ENCODE assay signal across 10 cellular contexts in genomic region chr15:67025719-67026118, GRCh38. TPM values are rescaled to one million over a fixed set of nuclear protein-coding genes. Genes with fewer than 3 reads are reported as not detected.
A peak's percentile ranks its signal among the peaks of the same experiment; 100 is the strongest.
DNase-seq lines count a peak whose midpoint lies in the region; ATAC-seq, FAIRE-seq and TF ChIP-seq lines count a peak whose summit lies in the region.
"Had no signal": no experiment of that assay in that cellular context is flagged by ENCODE, and none has a peak within 500 bp of the region (broad histone marks: within the 10 kb centered on the region; RNA-seq: fewer than 3 reads in every experiment).

No MANE protein-coding gene starts in this region.

- no peak overlapping the region for H4K5ac ChIP-seq in H9 (ENCODE audit: insufficient read length, low read depth, low read length)

- H3K4me1 ChIP-seq in H9 (ENCODE audit: insufficient read depth, low read length) = peaks cover 9% of the 10 kb centered on the region
- H3K4me1 ChIP-seq in heart left ventricle = peaks cover 7 to 60% (median 39%) of the 10 kb centered on the region in 12 donors
- peaks cover 0 to 12% of the 10 kb centered on the region in 2 donors for H3K4me1 ChIP-seq in small intestine (ENCODE audit: control insufficient read depth in 2 of 2, insufficient read depth in 1 of 2, low read depth in 1 of 2, low read length in 1 of 2)

- H3K14ac ChIP-seq in H9 (ENCODE audit: insufficient read depth, low read length) = peak overlapping the region; percentile 16; the same call in 1 of the 2 replicates

- no peaks in the 10 kb centered on the region for H4K20me1 ChIP-seq in H9 (ENCODE audit: control insufficient read depth, insufficient read depth, insufficient read length)

- H3K36me3 Mint-ChIP-seq in H9 (ENCODE audit: insufficient read depth in 1 of 3, low read depth in 3 of 3) = no peaks in the 10 kb centered on the region

- no peak overlapping the region for H3K4me2 ChIP-seq in H9 (ENCODE audit: insufficient read depth, insufficient read length, low read length)

- FAIRE-seq in small intestine (lab: Jason Lieb, UNC) = no peak
- FAIRE-seq: frontal cortex, TTC549 had no signal

- no peak overlapping the region for H2BK20ac ChIP-seq in H9 (ENCODE audit: low read depth, low read length, poor library complexity, severe bottlenecking)

- no peaks in the 10 kb centered on the region; a peak in 1 of 5 replicates for H3K9me3 Mint-ChIP-seq in H9

- H2AK5ac ChIP-seq in H9 (ENCODE audit: insufficient read length, low read length) = no peak overlapping the region

- no peaks in the 10 kb centered on the region; the same call in 1 of the 2 replicates for H3K27me3 Mint-ChIP-seq in H9 (ENCODE audit: low read depth)

- H3K56ac ChIP-seq in H9 (ENCODE audit: insufficient read length, low read depth, low read length) = no peak overlapping the region

- H2BK5ac ChIP-seq in H9 (ENCODE audit: insufficient read length, low read length) = no peak overlapping the region

- H3K23me2 ChIP-seq in H9 (ENCODE audit: insufficient read length, low read depth, low read length, poor library complexity, severe bottlenecking) = no peaks in the 10 kb centered on the region

- WGBS in H9 (ENCODE audit: extremely low coverage, insufficient read length, low lambda C conversion rate) = no CpG with 5 or more reads among the region's 5 CpGs
- 22 to 37% (median 29%) methylated on average over 5 of the region's 5 CpGs for WGBS in heart left ventricle, 4 donors
- WGBS in small intestine, 3 donors = 6 to 17% (median 15%) methylated on average over 5 of the region's 5 CpGs

- H2AFZ ChIP-seq in H9 (ENCODE audit: low read length) = no peak overlapping the region

- DNase-seq in H9 (peak; percentile 12), heart left ventricle (peak in 4 of 5 donors; percentile 38 to 58 (median 52)), small intestine (peak; percentile 73), retina (no peak), anterior cingulate cortex (lab: John Stamatoyannopoulos, UW) (no peak)

- H2BK12ac ChIP-seq in H9 (ENCODE audit: insufficient read length, low read depth, low read length) = no peak overlapping the region

- intact Hi-C loops in heart left ventricle (cut with DNase I) = no loop called here

- H3T11ph ChIP-seq in H9 (ENCODE audit: low read length) = no peak overlapping the region

- H3K23ac ChIP-seq in H9 (ENCODE audit: insufficient read length, low read depth, low read length) = no peak overlapping the region

- H3K4me3 ChIP-seq in heart left ventricle = no peak overlapping the region
- H3K4me3 ChIP-seq in small intestine (ENCODE audit: low read depth in 1 of 2, low read length in 2 of 2) = no peak overlapping the region

- no peak overlapping the region for H2BK15ac ChIP-seq in H9 (ENCODE audit: low read depth, low read length)

- no peaks in the 10 kb centered on the region for H3K79me2 ChIP-seq in H9 (ENCODE audit: insufficient read depth, low read length)

- H3K9me3 ChIP-seq in H9 (ENCODE audit: control insufficient read depth, low read depth, low read length) (no peaks in the 10 kb centered on the region), heart left ventricle (no peaks in the 10 kb centered on the region), small intestine (ENCODE audit: control insufficient read depth, low read depth) (no peaks in the 10 kb centered on the region)

- ATAC-seq in SK-N-SH treated with all-trans-retinoic acid at 6 μM for 48 hours (peak; percentile 79), heart left ventricle (peak in 3 of 4 donors; percentile 39 to 65 (median 59)), GM18870 (IDR thresholded peaks at IDR 0.05; ENCODE audit: unreplicated experiment) (no peak), GM18519 (IDR thresholded peaks at IDR 0.05; ENCODE audit: low FRiP score, unreplicated experiment) (no peak)

- no peak overlapping the region for H2BK120ac ChIP-seq in H9 (ENCODE audit: low read depth, low read length, poor library complexity, severe bottlenecking)

- H3K79me1 ChIP-seq in H9 (ENCODE audit: insufficient read depth, low read depth, low read length, poor library complexity, severe bottlenecking) = no peaks in the 10 kb centered on the region

- TF ChIP-seq POLR2A in heart left ventricle (IDR thresholded peaks at IDR 0.05) = no peak

- no peak overlapping the region for H3K18ac ChIP-seq in H9 (ENCODE audit: insufficient read length, low read depth, low read length)

- H3K4me3 Mint-ChIP-seq in H9 = no peak overlapping the region

- no peak overlapping the region for H4K91ac ChIP-seq in H9 (ENCODE audit: insufficient read length, low read depth, low read length)

- TF ChIP-seq CTCF in H9 (conservative IDR thresholded peaks at IDR 0.05) = no peak
- TF ChIP-seq CTCF in heart left ventricle (IDR thresholded peaks at IDR 0.05) = no peak

- H4K8ac ChIP-seq in H9 (replicated peaks; ENCODE audit: insufficient read length, low read depth, low read length) = no peak overlapping the region

- H3K4me1 Mint-ChIP-seq in H9 = peaks cover 44 to 49% of the 10 kb centered on the region in 2 experiments

- no peaks in the 10 kb centered on the region for H3K36me3 ChIP-seq in heart left ventricle
- H3K36me3 ChIP-seq in small intestine (ENCODE audit: control insufficient read depth in 2 of 2, insufficient read depth in 2 of 2, low read length in 2 of 2) = no peaks in the 10 kb centered on the region

- H3K27ac Mint-ChIP-seq in H9 = peak overlapping the region in 1 of 3 experiments; percentile 8; a peak in 2 of 7 replicates

- no peak overlapping the region for H3K9ac ChIP-seq in H9 (ENCODE audit: extremely low read depth, insufficient read length, low read length)

- H3K4ac ChIP-seq in H9 (ENCODE audit: low read depth, low read length) = no peak overlapping the region

- H3K27me3 ChIP-seq in H9 (ENCODE audit: insufficient read depth, low read length) (no peaks in the 10 kb centered on the region), heart left ventricle (no peaks in the 10 kb centered on the region), small intestine (ENCODE audit: control insufficient read depth in 2 of 2, insufficient read depth in 2 of 2, low read length in 2 of 2) (no peaks in the 10 kb centered on the region)

- no peak overlapping the region for H3K27ac ChIP-seq in H9 (ENCODE audit: insufficient read length, low read depth, low read length)
- peak overlapping the region in 11 of 12 donors; percentile 44 to 83 (median 66) for H3K27ac ChIP-seq in heart left ventricle
- H3K27ac ChIP-seq in small intestine (ENCODE audit: low read depth in 1 of 2, low read length in 1 of 2) = peak overlapping the region; percentile 62 to 91

TF ChIP-seq in SK-N-SH treated with all-trans-retinoic acid at 6 μM for 48 hours, 23 proteins besides CTCF, POLR2A, EP300 and RAD21 (continues in another document):
- no peak for TF ChIP-seq TOX (CRISPR knock-in tag; IDR thresholded peaks at IDR 0.05; ENCODE audit: borderline replicate concordance)
- TF ChIP-seq CSDC2 (CRISPR knock-in tag; IDR thresholded peaks at IDR 0.05) = no peak
- peak; percentile 76; the same call in 1 of the 2 replicates for TF ChIP-seq TSHZ2 (CRISPR knock-in tag; IDR thresholded peaks at IDR 0.05)
- no peak for TF ChIP-seq ZC3H10 (CRISPR knock-in tag; IDR thresholded peaks at IDR 0.05)
- no peak for TF ChIP-seq ZNF565 (CRISPR knock-in tag; conservative IDR thresholded peaks at IDR 0.05; ENCODE audit: low read depth)
- TF ChIP-seq PPARA (CRISPR knock-in tag; IDR thresholded peaks at IDR 0.05; ENCODE audit: borderline replicate concordance) = no peak
- TF ChIP-seq ESRRG (CRISPR knock-in tag; IDR thresholded peaks at IDR 0.05) = no peak
- no peak for TF ChIP-seq TCF4 (CRISPR knock-in tag; IDR thresholded peaks at IDR 0.05; ENCODE audit: borderline replicate concordance)
- TF ChIP-seq CSRNP3 (CRISPR knock-in tag; IDR thresholded peaks at IDR 0.05) = no peak
- no peak for TF ChIP-seq RARB (CRISPR knock-in tag; IDR thresholded peaks at IDR 0.05)
- no peak for TF ChIP-seq ARNTL (CRISPR knock-in tag; IDR thresholded peaks at IDR 0.05; ENCODE audit: borderline replicate concordance, low read depth)

RNA-seq across cellular contexts. Expression of gene SMAD3, which starts 39.7 kb away (rescaled TPM):
- total RNA-seq in H9 (2021) = 25.9 and 26.7 TPM in 2 replicates
- total RNA-seq in heart left ventricle = 10 to 100 TPM; 12.1 to 34.3 (median 16.3) TPM
- polyA plus RNA-seq in heart left ventricle = 1 to 10 TPM; 5.6 to 9.8 TPM
- 10 to 100 TPM; 11.6 to 17.0 (median 12.1) TPM for polyA plus RNA-seq in small intestine

Comparison
In these comparisons a context has a peak if more than half of its experiments do, and no peak if none do; other contexts are left out.
1. DNase-seq: peak in H9 (single experiment), heart left ventricle (4 of 5) and small intestine (single experiment); none in retina (single experiment) and anterior cingulate cortex (0 of 58).
2. ATAC-seq: peak in SK-N-SH treated with all-trans-retinoic acid at 6 μM for 48 hours (single experiment) and heart left ventricle (3 of 4); none in GM18870 (single experiment) and GM18519 (single experiment).